ENCODE assay signal across 14 cellular contexts in genomic region chr4:87633239-87633638, GRCh38. TPM values are rescaled to one million over a fixed set of nuclear protein-coding genes. Genes with fewer than 3 reads are reported as not detected.
DNase-seq lines count a peak whose midpoint lies in the region; TF ChIP-seq lines count a peak whose summit lies in the region.
"Had no signal": no experiment of that assay in that cellular context is flagged by ENCODE, and none has a peak within 500 bp of the region (broad histone marks: within the 10 kb centered on the region; RNA-seq: fewer than 3 reads in every experiment).

No MANE protein-coding gene starts in this region.

- H3K27me3 ChIP-seq in SK-N-SH (ENCODE audit: insufficient read depth) (no peaks in the 10 kb centered on the region), tibial nerve (no peaks in the 10 kb centered on the region)
- H3K27me3 ChIP-seq: pancreas had no signal

- H3F3A ChIP-seq in SK-N-SH (replicated peaks; ENCODE audit: insufficient read depth) = no peaks in the 10 kb centered on the region

- H3K36me3 ChIP-seq in SK-N-SH (replicated peaks in 1 of 2; ENCODE audit: control insufficient read depth in 1 of 2, insufficient read depth in 2 of 2, low read length in 1 of 2) (no peaks in the 10 kb centered on the region), tibial nerve (no peaks in the 10 kb centered on the region)
- H3K36me3 ChIP-seq: pancreas had no signal

- H3K4me3 ChIP-seq in SK-N-SH (ENCODE audit: low read depth in 2 of 2, low read length in 1 of 2) (no peak overlapping the region), tibial nerve (no peak overlapping the region)
- H3K4me3 ChIP-seq: pancreas had no signal

- H3K79me2 ChIP-seq in SK-N-SH (ENCODE audit: insufficient read depth) = no peaks in the 10 kb centered on the region

- TF ChIP-seq CTCF in SK-N-SH (IDR thresholded peaks at IDR 0.05) = no peak
- no peak for TF ChIP-seq CTCF in tibial nerve (IDR thresholded peaks at IDR 0.05)
- no peak for TF ChIP-seq CTCF in HFFc6 (IDR thresholded peaks at IDR 0.05)

- TF ChIP-seq EP300 in SK-N-SH (IDR thresholded peaks at IDR 0.05; ENCODE audit: borderline replicate concordance in 1 of 2, low read depth in 1 of 2, low read length in 1 of 2) (no peak), tibial nerve (IDR thresholded peaks at IDR 0.05) (no peak)

- CTCF ChIA-PET in SK-N-SH (lab: Yijun Ruan, JAX) = interaction anchor here (0.7 kb wide), 2 partner anchors 15 to 641 kb away, joined by 3 read pairs; no protein-coding TSS in a partner anchor

- no peak overlapping the region for H3K9ac ChIP-seq in SK-N-SH

- DNase-seq in ELR (ENCODE audit: low read depth) = peak; percentile 8
- DNase-seq in M059J (ENCODE audit: low read depth) = peak; percentile 9
- peak; percentile 24 for DNase-seq in SK-N-SH
- peak; percentile 27 for DNase-seq in glomerular endothelial cell (ENCODE audit: extremely low read depth, low read depth, low spot score)
- DNase-seq in head of caudate nucleus = no peak
- DNase-seq in tibial nerve (ENCODE audit: low spot score in 2 of 2) = no peak
- DNase-seq in HFFc6 = no peak
- no peak for DNase-seq in cerebellar nuclear complex (lab: John Stamatoyannopoulos, UW)
- DNase-seq: activated CD4-positive, alpha-beta memory T cell treated with anti-CD3 and anti-CD28 coated beads for 36 hours; activated naive CD8-positive, alpha-beta T cell treated with anti-CD3 and anti-CD28 coated beads for 36 hours; DND-41; pancreas had no signal

- no peak for TF ChIP-seq POLR2A in tibial nerve (IDR thresholded peaks at IDR 0.05)

- POLR2A ChIA-PET in SK-N-SH (lab: Yijun Ruan, JAX) = interaction anchor here (1.0 kb wide), 1 partner anchor 824 kb away, joined by 3 read pairs; the partner anchor contains the start of gene HERC5

- no peaks in the 10 kb centered on the region for H3K4me1 Mint-ChIP-seq in HFFc6 (ENCODE audit: low read depth)
- H3K4me1 Mint-ChIP-seq: activated naive CD8-positive, alpha-beta T cell treated with anti-CD3 and anti-CD28 coated beads for 36 hours had no signal

- no peak overlapping the region for H3K4me3 Mint-ChIP-seq in HFFc6
- H3K4me3 Mint-ChIP-seq: activated CD4-positive, alpha-beta memory T cell treated with anti-CD3 and anti-CD28 coated beads for 36 hours; activated naive CD8-positive, alpha-beta T cell treated with anti-CD3 and anti-CD28 coated beads for 36 hours had no signal

- H3K36me3 Mint-ChIP-seq in HFFc6 (ENCODE audit: low read depth) = no peaks in the 10 kb centered on the region
- H3K36me3 Mint-ChIP-seq: activated CD4-positive, alpha-beta memory T cell treated with anti-CD3 and anti-CD28 coated beads for 36 hours; activated naive CD8-positive, alpha-beta T cell treated with anti-CD3 and anti-CD28 coated beads for 36 hours had no signal

- H3K27ac Mint-ChIP-seq in HFFc6 = no peak overlapping the region
- H3K27ac Mint-ChIP-seq: activated CD4-positive, alpha-beta memory T cell treated with anti-CD3 and anti-CD28 coated beads for 36 hours; activated naive CD8-positive, alpha-beta T cell treated with anti-CD3 and anti-CD28 coated beads for 36 hours had no signal

- H3K27ac ChIP-seq in SK-N-SH (ENCODE audit: low read depth in 2 of 2, low read length in 1 of 2) (no peak overlapping the region), tibial nerve (no peak overlapping the region)
- H3K27ac ChIP-seq: pancreas had no signal

- H3K9me3 Mint-ChIP-seq in HFFc6 = no peaks in the 10 kb centered on the region
- H3K9me3 Mint-ChIP-seq: activated CD4-positive, alpha-beta memory T cell treated with anti-CD3 and anti-CD28 coated beads for 36 hours had no signal

- H3K4me1 ChIP-seq in SK-N-SH (ENCODE audit: control insufficient read depth in 1 of 2, insufficient read depth in 2 of 2, low read depth in 1 of 2, low read length in 1 of 2) (peaks cover 0 to 5% of the 10 kb centered on the region in 2 experiments; a peak in 2 of 4 replicates), tibial nerve (peaks cover 0 to 24% (median 7%) of the 10 kb centered on the region in 4 donors)
- H3K4me1 ChIP-seq: pancreas had no signal

- no peak overlapping the region for H2AFZ ChIP-seq in SK-N-SH (ENCODE audit: low read depth)

- no peaks in the 10 kb centered on the region for H3K9me3 ChIP-seq in SK-N-SH
- H3K9me3 ChIP-seq in tibial nerve = peaks cover 0 to under 1% (median 0%) of the 10 kb centered on the region in 4 donors
- H3K9me3 ChIP-seq: pancreas had no signal

- intact Hi-C loops in head of caudate nucleus (cut with DNase I) = no loop called here

- peaks cover 13% of the 10 kb centered on the region for H3K27me3 Mint-ChIP-seq in HFFc6 (ENCODE audit: insufficient read depth)

- no peak for TF ChIP-seq RAD21 in SK-N-SH (IDR thresholded peaks at IDR 0.05; ENCODE audit: low read length)

- H3K9me2 ChIP-seq in SK-N-SH = no peaks in the 10 kb centered on the region

- no peaks in the 10 kb centered on the region for H4K20me1 ChIP-seq in SK-N-SH (ENCODE audit: insufficient read depth)

- H3K4me2 ChIP-seq in SK-N-SH = no peak overlapping the region

- 22% methylated on average over 2 of the region's 2 CpGs for WGBS in SK-N-SH (ENCODE audit: low lambda C conversion rate)
- 16 to 25% methylated on average over 2 of the region's 2 CpGs for WGBS in tibial nerve, 2 donors

TF ChIP-seq in SK-N-SH, 30 proteins besides CTCF, POLR2A, EP300 and RAD21:
- TF ChIP-seq TEAD4 (IDR thresholded peaks at IDR 0.05; ENCODE audit: borderline replicate concordance, insufficient read depth) (no peak), NFIC (IDR thresholded peaks at IDR 0.05; ENCODE audit: borderline replicate concordance) (peak; percentile 53; the same call in 1 of the 2 replicates), TCF12 (IDR thresholded peaks at IDR 0.05) (0 out of 2 replicates have a peak, but pooled peaks have one; percentile 18)
TF ChIP-seq in SK-N-SH: peak in this region for 2.

RNA-seq across cellular contexts. Expression of gene DMP1, which starts 16.8 kb away (rescaled TPM):
- not detected in 2 replicates for total RNA-seq in M059J (2014; rRNA removed; shearing (Covaris generic))
- polyA plus RNA-seq in SK-N-SH (2012; rRNA removed) = not detected in 2 replicates
- not detected in 2 replicates for polyA plus RNA-seq in SK-N-SH (2012; cell fraction: cytosol; rRNA removed)
- polyA plus RNA-seq in SK-N-SH (2012; cell fraction: nucleus; rRNA removed) = not detected in 2 replicates
- total RNA-seq in glomerular endothelial cell = not detected in 2 replicates
- not detected for total RNA-seq in tibial nerve
- total RNA-seq in HFFc6 (2021; fragmentation: NEBNext Ultra II Directional; extraction: Animal tissue kit (Norgen Biotek cat#: 25700)) = not detected
- total RNA-seq: activated CD4-positive, alpha-beta memory T cell treated with anti-CD3 and anti-CD28 coated beads for 36 hours; activated naive CD8-positive, alpha-beta T cell treated with anti-CD3 and anti-CD28 coated beads for 36 hours; epithelial cell of proximal tubule; pancreas; urinary bladder had no signal
- polyA plus RNA-seq: urinary bladder had no signal

RNA-seq across cellular contexts. Expression of gene DSPP, which starts 24.9 kb away (rescaled TPM):
- not detected in 2 replicates for total RNA-seq in M059J (2014; rRNA removed; shearing (Covaris generic))
- polyA plus RNA-seq in SK-N-SH (2012; rRNA removed) = not detected in 2 replicates
- polyA plus RNA-seq in SK-N-SH (2012; cell fraction: cytosol; rRNA removed) = not detected in 2 replicates
- polyA plus RNA-seq in SK-N-SH (2012; cell fraction: nucleus; rRNA removed) = not detected in 2 replicates
- total RNA-seq in glomerular endothelial cell (not detected in 2 replicates), tibial nerve (not detected)
- not detected for total RNA-seq in HFFc6 (2021; fragmentation: NEBNext Ultra II Directional; extraction: Animal tissue kit (Norgen Biotek cat#: 25700))
- total RNA-seq: activated CD4-positive, alpha-beta memory T cell treated with anti-CD3 and anti-CD28 coated beads for 36 hours; activated naive CD8-positive, alpha-beta T cell treated with anti-CD3 and anti-CD28 coated beads for 36 hours; epithelial cell of proximal tubule; pancreas; urinary bladder had no signal
- polyA plus RNA-seq: pancreas, urinary bladder had no signal

Comparison
In these comparisons a context has a peak if more than half of its experiments do, and no peak if none do; other contexts are left out.
1. DNase-seq: peak in ELR (single experiment), M059J (single experiment), SK-N-SH (single experiment) and glomerular endothelial cell (single experiment); none in head of caudate nucleus (0 of 42), tibial nerve (0 of 2), HFFc6 (single experiment) and cerebellar nuclear complex (0 of 2).